ENCODE assay signal across 2 cellular contexts in genomic region chr3:168386301-168386700, GRCh38.
TF ChIP-seq lines count a peak whose summit lies in the region.

No MANE protein-coding gene starts in this region.

TF ChIP-seq in HepG2, 621 proteins besides CTCF, POLR2A, EP300 and RAD21:
- peak; percentile 53; the same call in 1 of the 2 replicates for TF ChIP-seq MAFF (IDR thresholded peaks at IDR 0.05; ENCODE audit: low read depth, low read length)
- TF ChIP-seq MAFK (conservative IDR thresholded peaks at IDR 0.05 in 1 of 2, IDR thresholded peaks at IDR 0.05 in 1 of 2; ENCODE audit: low read length in 2 of 2), result peak; percentile 46 to 72; a peak in 3 of 4 replicates
- no peak for TF ChIP-seq ZNF746 (CRISPR knock-in tag; IDR thresholded peaks at IDR 0.05)
TF ChIP-seq in HepG2: peak in this region for 2.

TF ChIP-seq in IMR-90, 13 proteins besides CTCF, POLR2A, EP300 and RAD21:
- TF ChIP-seq MAFK (IDR thresholded peaks at IDR 0.05; ENCODE audit: low read depth, low read length), result peak; percentile 53; the same call in 1 of the 2 replicates
- TF ChIP-seq BHLHE40 (IDR thresholded peaks at IDR 0.05; ENCODE audit: low read depth, low read length), result no peak
- TF ChIP-seq NFE2L2 (IDR thresholded peaks at IDR 0.05; ENCODE audit: low read depth, low read length), result no peak
- TF ChIP-seq MAZ (IDR thresholded peaks at IDR 0.05; ENCODE audit: borderline replicate concordance, low read depth, low read length), result no peak
TF ChIP-seq in IMR-90: peak in this region for 1.
